11 cellular contexts compared by ENCODE assay signal in genomic region chr4:108165601-108166000, GRCh38. TPM values are rescaled to one million over a fixed set of nuclear protein-coding genes. Genes with fewer than 3 reads are reported as not detected.
DNase-seq lines count a peak whose midpoint lies in the region; ATAC-seq, FAIRE-seq and TF ChIP-seq lines count a peak whose summit lies in the region.
"Had no signal": no experiment of that assay in that cellular context is flagged by ENCODE, and none has a peak within 500 bp of the region (broad histone marks: within the 10 kb centered on the region; RNA-seq: fewer than 3 reads in every experiment).

No MANE protein-coding gene starts in this region.

- H4K20me1 ChIP-seq in H1 (replicated peaks in 1 of 2; ENCODE audit: control insufficient read depth in 1 of 2, insufficient read depth in 2 of 2, low read length in 2 of 2): peaks cover 3 to 9% of the 10 kb centered on the region in 2 experiments

- H3K9me3 ChIP-seq in HUES6 (ENCODE audit: control insufficient read depth, insufficient read depth, low read depth, low read length) (no peaks in the 10 kb centered on the region), H1 (ENCODE audit: insufficient read depth in 2 of 2, low read depth in 1 of 2, low read length in 1 of 2) (no peaks in the 10 kb centered on the region), spleen (no peaks in the 10 kb centered on the region)
- H3K9me3 ChIP-seq: colonic mucosa, mucosa of descending colon had no signal

- no peak overlapping the region for H2BK20ac ChIP-seq in H1 (ENCODE audit: low read length)

- H2BK15ac ChIP-seq in H1 (ENCODE audit: low read length): no peak overlapping the region

- no peak overlapping the region for H2BK120ac ChIP-seq in H1 (replicated peaks; ENCODE audit: low read depth, low read length)

- no peak for DNase-seq in H1 (ENCODE audit: low read depth in 1 of 2, low spot score in 2 of 2)
- DNase-seq in spleen: no peak
- no peak for DNase-seq in GM19239 (ENCODE audit: insufficient read length, low spot score)
- DNase-seq: colonic mucosa, mucosa of descending colon, NCI-H2107 had no signal

- H3K27ac ChIP-seq in HUES6 (ENCODE audit: low read depth, low read length): no peak overlapping the region
- H3K27ac ChIP-seq in H1 (ENCODE audit: low read depth, low read length): no peak overlapping the region
- peak overlapping the region in 4 of 8 donors; percentile 2 to 78 (median 72) for H3K27ac ChIP-seq in spleen
- H3K27ac ChIP-seq: colonic mucosa had no signal

- peak overlapping the region; percentile 90 for H3K27ac Mint-ChIP-seq in T-helper 1 cell treated with Interleukin-12 subunit alpha and Interleukin-12 subunit beta and Interleukin-4 antibody, amounts not matched to agents 30 μg/mL and 1 μg/mL, for 36 hours

- CTCF ChIA-PET in H1 (lab: Charles Lee; ENCODE audit: partially characterized antibody): no interaction called here

- peaks cover 65% of the 10 kb centered on the region for H3K27me3 ChIP-seq in HUES6 (ENCODE audit: control insufficient read depth, insufficient read depth, low read length)
- H3K27me3 ChIP-seq in H1 (replicated peaks in 1 of 4; ENCODE audit: control insufficient read depth in 3 of 4, extremely low read depth in 1 of 4, insufficient read depth in 3 of 4, low read length in 3 of 4): peaks cover 39 to 75% (median 62%) of the 10 kb centered on the region in 4 experiments
- H3K27me3 ChIP-seq in spleen (replicated peaks in 1 of 7): peaks cover 0 to 95% (median 52%) of the 10 kb centered on the region in 7 donors

- intact Hi-C loops in spleen (cut with DNase I; ENCODE audit: low total_unique reads): no loop called here

- FAIRE-seq in H1 (lab: Jason Lieb, UNC): no peak
- FAIRE-seq in GM19239 (lab: Jason Lieb, UNC): no peak
- FAIRE-seq: HTR-8/SVneo had no signal

- POLR2A ChIA-PET in H1 (lab: Charles Lee; ENCODE audit: partially characterized antibody): interaction anchor here (0.6 kb wide), 1 partner anchor 17 kb away, joined by 3 read pairs; no protein-coding TSS in a partner anchor

- peaks cover 53% of the 10 kb centered on the region for H3K4me1 Mint-ChIP-seq in T-helper 1 cell treated with Interleukin-12 subunit alpha and Interleukin-12 subunit beta and Interleukin-4 antibody, amounts not matched to agents 30 μg/mL and 1 μg/mL, for 36 hours (ENCODE audit: low read depth)

- peaks cover 23% of the 10 kb centered on the region; the same call in 1 of the 2 replicates for H3K23me2 ChIP-seq in H1 (ENCODE audit: low read depth, low read length)

- no peak for TF ChIP-seq CTCF in H1 (IDR thresholded peaks at IDR 0.05; ENCODE audit: control extremely low read depth in 1 of 3, insufficient read depth in 1 of 3, low read depth in 1 of 3, low read length in 3 of 3)
- TF ChIP-seq CTCF in spleen (IDR thresholded peaks at IDR 0.05 in 8 of 11, conservative IDR thresholded peaks at IDR 0.05 in 3 of 11): no peak

- no peak for TF ChIP-seq EP300 in H1 (IDR thresholded peaks at IDR 0.05; ENCODE audit: borderline replicate concordance in 1 of 2, low read depth in 2 of 2, low read length in 2 of 2)

- H3K27me3 Mint-ChIP-seq in T-helper 1 cell treated with Interleukin-12 subunit alpha and Interleukin-12 subunit beta and Interleukin-4 antibody, amounts not matched to agents 30 μg/mL and 1 μg/mL, for 36 hours (ENCODE audit: low read depth): peaks cover 15% of the 10 kb centered on the region

- H2AK5ac ChIP-seq in H1 (ENCODE audit: low read depth, low read length): no peak overlapping the region

- no peak overlapping the region for H2BK5ac ChIP-seq in H1 (ENCODE audit: low read depth, low read length)

- H3K18ac ChIP-seq in H1 (ENCODE audit: extremely low read depth, low read length): no peak overlapping the region

- no peak overlapping the region for H4K5ac ChIP-seq in H1 (ENCODE audit: insufficient read length, low read depth, low read length)

- no peaks in the 10 kb centered on the region for H3K79me2 ChIP-seq in H1 (ENCODE audit: control insufficient read depth in 1 of 2, insufficient read depth in 2 of 2, low read length in 2 of 2)

- no peak for TF ChIP-seq POLR2A in H1 (IDR thresholded peaks at IDR 0.05; ENCODE audit: control extremely low read depth in 1 of 2, low read depth in 2 of 2, low read length in 2 of 2)
- no peak for TF ChIP-seq POLR2A in spleen (IDR thresholded peaks at IDR 0.05)

- H3K14ac ChIP-seq in H1 (ENCODE audit: insufficient read length): no peak overlapping the region

- H3K79me1 ChIP-seq in H1 (ENCODE audit: low read depth, low read length): no peaks in the 10 kb centered on the region

- H3K4ac ChIP-seq in H1 (replicated peaks; ENCODE audit: insufficient read length, low read depth, low read length): no peak overlapping the region

- ATAC-seq in HG03520 (IDR thresholded peaks at IDR 0.05; ENCODE audit: unreplicated experiment): no peak
- ATAC-seq in HG03442 (IDR thresholded peaks at IDR 0.05; ENCODE audit: unreplicated experiment): no peak
- ATAC-seq: mucosa of descending colon had no signal

- 0 out of 2 replicates have a peak overlapping the region, but pooled peaks have one; percentile 60 for H2BK12ac ChIP-seq in H1 (ENCODE audit: low read depth, low read length)

- peak overlapping the region; percentile 70 for H3K4me3 ChIP-seq in HUES6 (ENCODE audit: low read depth, low read length)
- H3K4me3 ChIP-seq in H1 (ENCODE audit: extremely low read depth in 1 of 4, insufficient read depth in 2 of 4, low read depth in 3 of 4, low read length in 4 of 4): peak overlapping the region in 1 of 4 experiments; percentile 66; a peak in 1 of 8 replicates
- peak overlapping the region in 7 of 8 donors; percentile 4 to 80 (median 62) for H3K4me3 ChIP-seq in spleen
- H3K4me3 ChIP-seq: mucosa of descending colon had no signal

- 45% methylated on average over 10 of the region's 10 CpGs; no CpG with 5 or more reads in 1 of the 2 experiments for WGBS in H1 (ENCODE audit: extremely low coverage in 1 of 2, insufficient coverage in 1 of 2, insufficient read length in 1 of 2, insufficient replicate concordance in 2 of 2, low coverage in 1 of 2, low lambda C conversion rate in 2 of 2, missing lambda C conversion rate in 1 of 2), 2 experiments
- WGBS in spleen, 5 donors: 50 to 73% (median 57%) methylated on average over 10 of the region's 10 CpGs

- H3K56ac ChIP-seq in H1 (replicated peaks; ENCODE audit: insufficient read length, low read depth, low read length): no peak overlapping the region

- no peak overlapping the region for H4K8ac ChIP-seq in H1 (ENCODE audit: extremely low read depth, insufficient read depth, low read length)

- TF ChIP-seq RAD21 in H1 (IDR thresholded peaks at IDR 0.05 in 1 of 2, conservative IDR thresholded peaks at IDR 0.05 in 1 of 2; ENCODE audit: low read depth in 2 of 2, low read length in 2 of 2): no peak

- H3K4me2 ChIP-seq in H1 (ENCODE audit: insufficient read depth in 1 of 2, low read depth in 2 of 2, low read length in 2 of 2): peak overlapping the region; percentile 87 to 96; a peak in 3 of 4 replicates

- H3K9ac ChIP-seq in HUES6 (ENCODE audit: low read length) (peak overlapping the region; percentile 87), H1 (replicated peaks in 1 of 4; ENCODE audit: extremely low read depth in 1 of 4, low read depth in 3 of 4, low read length in 3 of 4) (0 out of 7 replicates have a peak overlapping the region, but pooled peaks of 1 of the 4 experiments have one; percentile 25)

- H2AFZ ChIP-seq in H1 (ENCODE audit: low read length): no peak overlapping the region

- H3K23ac ChIP-seq in H1 (ENCODE audit: insufficient read length): no peak overlapping the region

- H3K4me3 Mint-ChIP-seq in T-helper 1 cell treated with Interleukin-12 subunit alpha and Interleukin-12 subunit beta and Interleukin-4 antibody, amounts not matched to agents 30 μg/mL and 1 μg/mL, for 36 hours: peak overlapping the region; percentile 97

- H3K36me3 Mint-ChIP-seq in T-helper 1 cell treated with Interleukin-12 subunit alpha and Interleukin-12 subunit beta and Interleukin-4 antibody, amounts not matched to agents 30 μg/mL and 1 μg/mL, for 36 hours (ENCODE audit: low read depth): peaks cover 45% of the 10 kb centered on the region

- no peak overlapping the region for H4K91ac ChIP-seq in H1 (replicated peaks; ENCODE audit: insufficient read length, low read length)

- no peaks in the 10 kb centered on the region for H3K9me3 Mint-ChIP-seq in T-helper 1 cell treated with Interleukin-12 subunit alpha and Interleukin-12 subunit beta and Interleukin-4 antibody, amounts not matched to agents 30 μg/mL and 1 μg/mL, for 36 hours

- H3K36me3 ChIP-seq in HUES6 (ENCODE audit: control insufficient read depth, insufficient read depth, low read length) (no peaks in the 10 kb centered on the region; the same call in 1 of the 2 replicates), H1 (ENCODE audit: control insufficient read depth in 2 of 4, insufficient read depth in 4 of 4, low read length in 3 of 4) (no peaks in the 10 kb centered on the region; a peak in 1 of 8 replicates), spleen (no peaks in the 10 kb centered on the region)
- H3K36me3 ChIP-seq: colonic mucosa had no signal

- H3K4me1 ChIP-seq in HUES6 (ENCODE audit: control insufficient read depth, insufficient read depth, low read length): peaks cover 31% of the 10 kb centered on the region
- peaks cover 6 to 27% (median 11%) of the 10 kb centered on the region in 4 experiments; a peak in 6 of 7 replicates for H3K4me1 ChIP-seq in H1 (replicated peaks in 1 of 4; ENCODE audit: control insufficient read depth in 3 of 4, insufficient read depth in 4 of 4, low read length in 3 of 4)
- peaks cover 17 to 56% (median 33%) of the 10 kb centered on the region in 6 donors for H3K4me1 ChIP-seq in spleen
- H3K4me1 ChIP-seq: colonic mucosa had no signal

TF ChIP-seq in H1, 55 proteins besides CTCF, POLR2A, EP300 and RAD21 (continues in another document):
- TF ChIP-seq SP4 (IDR thresholded peaks at IDR 0.05; ENCODE audit: low read length): no peak
- TF ChIP-seq CHD2 (IDR thresholded peaks at IDR 0.05; ENCODE audit: low read length): no peak
- no peak for TF ChIP-seq PHF8 (conservative IDR thresholded peaks at IDR 0.05; ENCODE audit: low read depth, low read length)
- TF ChIP-seq TCF12 (IDR thresholded peaks at IDR 0.05; ENCODE audit: low read depth, low read length): no peak
- TF ChIP-seq RBBP5 (IDR thresholded peaks at IDR 0.05; ENCODE audit: borderline replicate concordance, low read depth, low read length): no peak

RNA-seq across cellular contexts. Expression of gene LEF1, which starts 3.1 kb away (rescaled TPM):
- 0.67 and 2.6 TPM in 2 replicates for total RNA-seq in H1 (2021; fragmentation: NEBNext Ultra II Directional; extraction: Animal tissue kit (Norgen Biotek cat#: 25700))
- 3.6 and 5.2 TPM in 2 replicates for polyA plus RNA-seq in H1 (2011; rRNA removed)
- polyA plus RNA-seq in H1 (2011; cell fraction: cytosol; rRNA removed): 3.1 TPM
- 3.4 TPM for polyA plus RNA-seq in H1 (2011; cell fraction: nucleus; rRNA removed)
- 1.3 to 2.7 TPM (median 2.0 TPM) in 4 replicates for polyA plus RNA-seq in H1 (2012, experiment 1 of 2)
- polyA plus RNA-seq in H1 (2012, experiment 2 of 2): 0.62 TPM
- 0.12 TPM for polyA plus RNA-seq in H1 (2013, experiment 1 of 2)
- polyA plus RNA-seq in H1 (2013, experiment 2 of 2): 0.20 TPM
- 3.6 and 5.4 TPM in 2 replicates for polyA minus RNA-seq in H1 (2011; rRNA and poly(A)+ RNA removed)
- 1.6 TPM for polyA minus RNA-seq in H1 (2011; cell fraction: cytosol; rRNA and poly(A)+ RNA removed)
- polyA minus RNA-seq in H1 (2011; cell fraction: nucleus; rRNA and poly(A)+ RNA removed): 4.3 TPM
- 10 to 100 TPM; 18.6 to 55.4 (median 34.7) TPM for total RNA-seq in spleen
- polyA plus RNA-seq in spleen: 10 to 100 TPM in 1 of 3 donors, 1 to 10 TPM in 2; 7.8 to 27.9 (median 9.7) TPM
